ENCODE assay signal across 10 cellular contexts in the genomic region with DNA sequence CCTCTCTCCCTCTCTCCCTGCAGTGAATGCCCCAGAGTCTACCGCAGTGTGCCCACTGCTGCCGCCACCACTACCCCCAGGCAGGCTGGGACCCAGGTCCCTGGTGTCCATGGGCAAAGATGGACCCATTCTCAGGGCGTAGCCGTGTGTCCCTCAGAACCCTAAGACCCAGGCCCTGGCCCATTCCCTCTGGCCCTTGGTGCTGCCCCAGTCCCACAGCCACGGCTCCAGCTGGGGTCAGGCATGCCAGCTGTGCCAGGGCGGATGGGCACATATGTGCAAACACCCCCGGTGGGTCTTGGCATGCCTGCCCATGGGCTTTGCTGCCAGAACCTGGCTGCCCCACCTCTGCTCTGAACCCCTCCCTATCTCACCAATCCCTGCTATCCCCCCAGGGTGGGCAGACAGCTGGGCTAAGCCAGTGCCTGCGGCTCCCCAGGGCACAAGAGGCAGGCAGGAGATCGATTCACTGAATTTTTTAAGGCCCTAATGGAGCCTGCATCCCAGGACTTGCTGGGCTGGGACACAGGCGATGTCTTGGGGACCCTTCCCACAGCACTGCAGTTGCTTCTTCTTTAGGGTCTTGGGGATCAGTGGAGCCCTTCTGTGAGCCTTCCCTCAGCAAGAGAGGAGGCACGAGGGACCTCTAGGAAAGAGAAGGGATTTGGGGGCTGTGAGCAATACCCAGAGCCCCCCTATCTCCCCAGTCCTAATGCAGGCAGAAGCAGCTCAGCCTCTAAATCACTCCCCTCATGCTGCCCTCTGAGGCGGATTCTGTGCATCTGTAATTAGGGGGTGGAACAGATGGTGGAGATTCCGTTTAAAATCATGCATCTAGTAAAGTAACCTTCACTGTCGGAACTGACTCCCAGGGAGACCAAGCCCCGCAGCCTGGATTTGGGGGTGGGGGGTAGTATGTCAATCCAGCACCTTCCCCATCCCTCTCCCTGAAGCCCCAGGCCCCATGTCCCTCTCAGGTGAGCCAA. TPM values are rescaled to one million over a fixed set of nuclear protein-coding genes. Genes with fewer than 3 reads are reported as not detected.
A peak's percentile ranks its signal among the peaks of the same experiment; 100 is the strongest.
DNase-seq lines count a peak whose midpoint lies in the region; ATAC-seq and TF ChIP-seq lines count a peak whose summit lies in the region.
"Had no signal": no experiment of that assay in that cellular context is flagged by ENCODE, and none has a peak within 500 bp of the region (broad histone marks: within the 10 kb centered on the region; RNA-seq: fewer than 3 reads in every experiment).

No MANE protein-coding gene starts in this region.

- TF ChIP-seq CTCF in heart right ventricle (IDR thresholded peaks at IDR 0.05) (no peak), psoas muscle (IDR thresholded peaks at IDR 0.05) (no peak)

- H3K36me3 ChIP-seq in heart right ventricle (peaks cover 0 to 18% (median 0%) of the 10 kb centered on the region in 9 donors), psoas muscle (ENCODE audit: insufficient read depth in 1 of 2, low read depth in 1 of 2) (peaks cover 0 to 15% of the 10 kb centered on the region in 2 donors)

- H3K4me1 ChIP-seq in heart right ventricle (peaks cover 81 to 100% (median 98%) of the 10 kb centered on the region in 9 donors), psoas muscle (peaks cover 98% of the 10 kb centered on the region)

- H3K27ac ChIP-seq in heart right ventricle (peak overlapping the region; percentile 26 to 99 (median 72)), psoas muscle (peak overlapping the region; percentile 62)

- H3K9me3 ChIP-seq in heart right ventricle, result no peaks in the 10 kb centered on the region
- no peaks in the 10 kb centered on the region for H3K9me3 ChIP-seq in psoas muscle

- WGBS in heart right ventricle, 2 donors, result 49 to 55% methylated on average over 15 of the region's 15 CpGs
- WGBS in psoas muscle, 3 donors, result 36 to 43% (median 40%) methylated on average over 15 of the region's 15 CpGs

- ATAC-seq in heart right ventricle (no peak), psoas muscle (no peak), HG02938 (IDR thresholded peaks at IDR 0.05; ENCODE audit: unreplicated experiment) (no peak), HG03196 (IDR thresholded peaks at IDR 0.05; ENCODE audit: unreplicated experiment) (no peak), GM19452 (IDR thresholded peaks at IDR 0.05; ENCODE audit: unreplicated experiment) (no peak)

- intact Hi-C loops in heart right ventricle (cut with DNase I) (loop anchor here in 1 of 10 donors (2.0 kb wide), 1 partner anchor 17 kb away; no protein-coding TSS in a partner anchor), psoas muscle (cut with DNase I) (no loop called here)

- DNase-seq in DMS 273 (lab: John Stamatoyannopoulos, UW; ENCODE audit: unreplicated experiment), result peak; percentile 90
- DNase-seq in NCI-H82 treated with DMSO at 0.1 percent for 48 hours (lab: John Stamatoyannopoulos, UW; ENCODE audit: unreplicated experiment), result peak; percentile 81
- no peak for DNase-seq in heart right ventricle
- no peak for DNase-seq in psoas muscle
- no peak for DNase-seq in NCI-H446 treated with DMSO at 0.1 percent for 48 hours (lab: John Stamatoyannopoulos, UW)
- DNase-seq: activated CD8-positive, alpha-beta memory T cell treated with anti-CD3 and anti-CD28 coated beads for 24 hours; stimulated activated naive CD4-positive, alpha-beta T cell had no signal

- H3K4me3 ChIP-seq in heart right ventricle, result no peak overlapping the region
- peak overlapping the region; percentile 22 for H3K4me3 ChIP-seq in psoas muscle

- H3K27me3 ChIP-seq in heart right ventricle, result no peaks in the 10 kb centered on the region
- no peaks in the 10 kb centered on the region for H3K27me3 ChIP-seq in psoas muscle (ENCODE audit: insufficient read depth in 3 of 3, low read length in 2 of 3)

RNA-seq across cellular contexts. Expression of gene AHDC1, which starts 10.3 kb away (rescaled TPM):
- 10 to 100 TPM; 32.2 to 53.1 (median 42.9) TPM for total RNA-seq in heart right ventricle
- 10 to 100 TPM; 17.0 to 33.7 TPM for polyA plus RNA-seq in heart right ventricle
- 10 to 100 TPM; 35.9 to 65.2 (median 59.0) TPM for total RNA-seq in psoas muscle
- 10 to 100 TPM in 1 of 3 donors, 1 to 10 TPM in 2; 6.4 to 19.8 (median 9.7) TPM for polyA plus RNA-seq in psoas muscle

RNA-seq across cellular contexts. Expression of gene FGR, which starts 41.4 kb away (rescaled TPM):
- 10 to 100 TPM in 1 of 10 donors, 1 to 10 TPM in 9; 1.4 to 11.0 (median 2.4) TPM for total RNA-seq in heart right ventricle
- polyA plus RNA-seq in heart right ventricle, result 1 to 10 TPM; 4.8 to 6.9 TPM
- total RNA-seq in psoas muscle, result 1 to 10 TPM; 1.3 to 3.5 (median 3.1) TPM
- polyA plus RNA-seq in psoas muscle, result 1 to 10 TPM; 1.7 to 3.8 (median 2.0) TPM

Comparison
In these comparisons a context has a peak if more than half of its experiments do, and no peak if none do; other contexts are left out.
1. DNase-seq: peak in DMS 273 (single experiment) and NCI-H82 treated with DMSO at 0.1 percent for 48 hours (single experiment); none in heart right ventricle (0 of 2), psoas muscle (0 of 2) and NCI-H446 treated with DMSO at 0.1 percent for 48 hours (single experiment).